In the genomic region with DNA sequence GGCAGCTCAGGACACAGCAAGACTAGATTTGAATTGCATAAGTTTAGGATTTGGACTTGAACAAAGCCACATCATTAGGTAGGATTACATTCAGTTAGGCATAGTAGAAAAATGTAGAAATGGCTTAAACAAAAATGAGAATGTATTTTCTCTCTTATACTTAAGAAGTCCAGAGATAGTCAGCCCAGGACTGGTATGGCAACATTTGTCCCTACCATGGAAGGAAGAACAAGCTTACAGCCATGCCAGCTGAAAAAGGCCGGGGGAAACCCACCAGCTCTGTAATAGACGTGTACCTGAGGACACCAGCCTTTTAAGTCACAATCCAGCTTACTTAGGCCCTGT, we compare ENCODE assay signal across 15 cellular contexts. TPM values are rescaled to one million over a fixed set of nuclear protein-coding genes. Genes with fewer than 3 reads are reported as not detected.
DNase-seq lines count a peak whose midpoint lies in the region; ATAC-seq and TF ChIP-seq lines count a peak whose summit lies in the region.
"Had no signal": no experiment of that assay in that cellular context is flagged by ENCODE, and none has a peak within 500 bp of the region (broad histone marks: within the 10 kb centered on the region; RNA-seq: fewer than 3 reads in every experiment).

No MANE protein-coding gene starts in this region.

- H3K4me3 ChIP-seq in heart right ventricle: no peak overlapping the region
- peak overlapping the region in 3 of 59 donors; percentile 13 to 29 (median 21) for H3K4me3 ChIP-seq in dorsolateral prefrontal cortex
- H3K4me3 ChIP-seq in naive thymus-derived CD4-positive, alpha-beta T cell (ENCODE audit: low read length): no peak overlapping the region
- H3K4me3 ChIP-seq in upper lobe of left lung: no peak overlapping the region
- H3K4me3 ChIP-seq: skin epidermis had no signal

- H3K9me3 ChIP-seq in heart right ventricle: no peaks in the 10 kb centered on the region
- no peaks in the 10 kb centered on the region for H3K9me3 ChIP-seq in naive thymus-derived CD4-positive, alpha-beta T cell (ENCODE audit: control insufficient read depth in 2 of 3, low read length in 3 of 3)
- H3K9me3 ChIP-seq in upper lobe of left lung: no peaks in the 10 kb centered on the region

- H3K4me1 ChIP-seq in heart right ventricle (peaks cover 9 to 66% (median 49%) of the 10 kb centered on the region in 9 donors), upper lobe of left lung (peaks cover 31 to 46% (median 38%) of the 10 kb centered on the region in 4 donors)
- H3K4me1 ChIP-seq in naive thymus-derived CD4-positive, alpha-beta T cell (ENCODE audit: control insufficient read depth in 2 of 2, insufficient read depth in 2 of 2, low read length in 2 of 2): peaks cover 0 to 3% of the 10 kb centered on the region in 2 donors

- H3K9me3 Mint-ChIP-seq in naive thymus-derived CD4-positive, alpha-beta T cell: no peaks in the 10 kb centered on the region
- H3K9me3 Mint-ChIP-seq: dendritic cell treated with granulocyte-macrophage colony-stimulating factor and Interleukin-4, amounts not matched to agents 40 ng/mL and 50 ng/mL, for 4 days; naive thymus-derived CD8-positive, alpha-beta T cell had no signal

- no peaks in the 10 kb centered on the region for H3K27me3 Mint-ChIP-seq in naive thymus-derived CD4-positive, alpha-beta T cell
- H3K27me3 Mint-ChIP-seq: dendritic cell treated with granulocyte-macrophage colony-stimulating factor and Interleukin-4, amounts not matched to agents 40 ng/mL and 50 ng/mL, for 4 days had no signal

- POLR2A ChIA-PET in naive thymus-derived CD4-positive, alpha-beta T cell (lab: Charles Lee): no interaction called here

- ATAC-seq in heart right ventricle (no peak), Right ventricle myocardium inferior (no peak), upper lobe of left lung (ENCODE audit: low FRiP score in 2 of 2) (no peak), GM21619 (IDR thresholded peaks at IDR 0.05; ENCODE audit: unreplicated experiment) (no peak)
- ATAC-seq in naive thymus-derived CD4-positive, alpha-beta T cell: peak; percentile 53
- ATAC-seq: naive thymus-derived CD8-positive, alpha-beta T cell had no signal

- CTCF ChIA-PET in naive thymus-derived CD4-positive, alpha-beta T cell (lab: Charles Lee): interaction anchor here (0.7 to 1.3 kb wide), 4 partner anchors 10 to 219 kb away, joined by 3 to 4 read pairs (median 4); a partner anchor contains a TSS

- TF ChIP-seq EP300 in upper lobe of left lung (IDR thresholded peaks at IDR 0.05): no peak

- 67 to 83% methylated on average over 2 of the region's 2 CpGs for WGBS in heart right ventricle, 2 donors
- WGBS in upper lobe of left lung, 2 donors: 66 to 70% methylated on average over 2 of the region's 2 CpGs

- H3K27me3 ChIP-seq in heart right ventricle (no peaks in the 10 kb centered on the region), dorsolateral prefrontal cortex (no peaks in the 10 kb centered on the region), upper lobe of left lung (no peaks in the 10 kb centered on the region)
- no peaks in the 10 kb centered on the region for H3K27me3 ChIP-seq in naive thymus-derived CD4-positive, alpha-beta T cell (ENCODE audit: control insufficient read depth in 2 of 2, insufficient read depth in 2 of 2, low read length in 2 of 2)

- H3K4me1 Mint-ChIP-seq in naive thymus-derived CD4-positive, alpha-beta T cell: peaks cover 2 to 4% (median 3%) of the 10 kb centered on the region in 7 donors

- no peak for DNase-seq in heart right ventricle
- DNase-seq in Right ventricle myocardium inferior (ENCODE audit: missing footprints): no peak
- DNase-seq in dorsolateral prefrontal cortex: no peak
- DNase-seq in naive thymus-derived CD4-positive, alpha-beta T cell: no peak
- no peak for DNase-seq in upper lobe of left lung
- DNase-seq in superior temporal gyrus (ENCODE audit: extremely low spot score): no peak
- no peak for DNase-seq in kidney glomerular epithelial cell (lab: John Stamatoyannopoulos, UW)
- DNase-seq: activated CD4-positive, alpha-beta T cell treated with anti-CD3 and anti-CD28 coated beads for 1 hour; naive thymus-derived CD8-positive, alpha-beta T cell had no signal

- no peaks in the 10 kb centered on the region for H3K36me3 ChIP-seq in heart right ventricle
- H3K36me3 ChIP-seq in naive thymus-derived CD4-positive, alpha-beta T cell (ENCODE audit: control insufficient read depth in 2 of 3, insufficient read depth in 3 of 3, low read length in 3 of 3): no peaks in the 10 kb centered on the region
- no peaks in the 10 kb centered on the region for H3K36me3 ChIP-seq in upper lobe of left lung

- peak overlapping the region; percentile 5 to 90 (median 74) for H3K27ac ChIP-seq in heart right ventricle
- H3K27ac ChIP-seq in dorsolateral prefrontal cortex: peak overlapping the region in 58 of 59 donors; percentile 79 to 98 (median 92)
- H3K27ac ChIP-seq in naive thymus-derived CD4-positive, alpha-beta T cell (ENCODE audit: low read depth, low read length): no peak overlapping the region
- H3K27ac ChIP-seq in upper lobe of left lung: peak overlapping the region; percentile 70 to 87 (median 70)
- H3K27ac ChIP-seq: KMS-11 had no signal

- no peaks in the 10 kb centered on the region for H3K36me3 Mint-ChIP-seq in naive thymus-derived CD4-positive, alpha-beta T cell
- H3K36me3 Mint-ChIP-seq: naive thymus-derived CD8-positive, alpha-beta T cell had no signal

- no peak overlapping the region for H3K27ac Mint-ChIP-seq in naive thymus-derived CD4-positive, alpha-beta T cell

- intact Hi-C loops in heart right ventricle (cut with DNase I) (loop anchor here in 2 of 10 donors (1.0 to 10.0 kb wide), 4 partner anchors 33 to 130 kb away; a partner anchor contains a TSS), Right ventricle myocardium inferior (cut with DNase I) (loop anchor here (2.0 to 10.0 kb wide), 2 partner anchors 34 to 130 kb away; a partner anchor contains a TSS), dorsolateral prefrontal cortex (cut with DNase I) (loop anchor here in 1 of 2 donors (2.0 to 10.0 kb wide), 2 partner anchors 34 to 370 kb away; a partner anchor contains a TSS)
- intact Hi-C loops in naive thymus-derived CD4-positive, alpha-beta T cell (cut with micrococcal nuclease): no loop called here

- TF ChIP-seq CTCF in heart right ventricle (IDR thresholded peaks at IDR 0.05) (no peak), dorsolateral prefrontal cortex (IDR thresholded peaks at IDR 0.05 in 54 of 56, conservative IDR thresholded peaks at IDR 0.05 in 2 of 56; ENCODE audit: low read depth in 1 of 56, partially characterized antibody in 56 of 56) (no peak), upper lobe of left lung (IDR thresholded peaks at IDR 0.05) (no peak)

- H3K4me3 Mint-ChIP-seq in naive thymus-derived CD4-positive, alpha-beta T cell: no peak overlapping the region
- H3K4me3 Mint-ChIP-seq: dendritic cell treated with granulocyte-macrophage colony-stimulating factor and Interleukin-4, amounts not matched to agents 40 ng/mL and 50 ng/mL, for 4 days; naive thymus-derived CD8-positive, alpha-beta T cell had no signal

- TF ChIP-seq POLR2A in upper lobe of left lung (IDR thresholded peaks at IDR 0.05): no peak

RNA-seq across cellular contexts. Expression of a gene that starts 11.2 kb away (rescaled TPM):
- total RNA-seq in heart right ventricle: not detected
- polyA plus RNA-seq in heart right ventricle: not detected
- not detected for total RNA-seq in Right ventricle myocardium inferior
- total RNA-seq in dorsolateral prefrontal cortex: under 1 TPM in 2 of 120 experiments, not detected in 118; 0.47 to 0.48 TPM
- not detected for total RNA-seq in naive thymus-derived CD4-positive, alpha-beta T cell
- polyA plus RNA-seq in naive thymus-derived CD4-positive, alpha-beta T cell: not detected
- total RNA-seq in upper lobe of left lung: not detected
- total RNA-seq: fibroblast of villous mesenchyme; naive thymus-derived CD8-positive, alpha-beta T cell; urinary bladder had no signal
- polyA plus RNA-seq: naive thymus-derived CD8-positive, alpha-beta T cell; urinary bladder had no signal

RNA-seq across cellular contexts. Expression of a gene that starts 33.7 kb away (rescaled TPM):
- total RNA-seq in heart right ventricle (10 to 100 TPM; 20.4 to 44.0 (median 23.0) TPM), Right ventricle myocardium inferior (20.2 TPM), dorsolateral prefrontal cortex (10 to 100 TPM; 45.2 to 97.3 (median 64.6) TPM), upper lobe of left lung (100 to 1,000 TPM in 4 of 6 donors, 10 to 100 TPM in 2; 49.4 to 132 (median 104) TPM)
- 10 to 100 TPM in 1 of 2 donors, 1 to 10 TPM in 1; 4.2 to 14.3 TPM for polyA plus RNA-seq in heart right ventricle
- 10 to 100 TPM; 16.5 to 52.9 (median 22.6) TPM for total RNA-seq in naive thymus-derived CD4-positive, alpha-beta T cell
- 10 to 100 TPM; 14.9 to 17.3 TPM for polyA plus RNA-seq in naive thymus-derived CD4-positive, alpha-beta T cell

RNA-seq across cellular contexts. Expression of a gene that starts 53.3 kb away (rescaled TPM):
- total RNA-seq in heart right ventricle (10 to 100 TPM; 13.7 to 22.2 (median 15.9) TPM), Right ventricle myocardium inferior (13.8 TPM), dorsolateral prefrontal cortex (10 to 100 TPM; 21.8 to 42.7 (median 30.8) TPM), upper lobe of left lung (10 to 100 TPM; 16.4 to 33.6 (median 22.4) TPM)
- 10 to 100 TPM in 1 of 2 donors, 1 to 10 TPM in 1; 9.6 to 16.5 TPM for polyA plus RNA-seq in heart right ventricle
- total RNA-seq in naive thymus-derived CD4-positive, alpha-beta T cell: 10 to 100 TPM; 26.8 to 57.5 (median 40.1) TPM
- 10 to 100 TPM; 17.7 to 24.4 TPM for polyA plus RNA-seq in naive thymus-derived CD4-positive, alpha-beta T cell
